ENCODE assay signal across 8 cellular contexts in the genomic region with DNA sequence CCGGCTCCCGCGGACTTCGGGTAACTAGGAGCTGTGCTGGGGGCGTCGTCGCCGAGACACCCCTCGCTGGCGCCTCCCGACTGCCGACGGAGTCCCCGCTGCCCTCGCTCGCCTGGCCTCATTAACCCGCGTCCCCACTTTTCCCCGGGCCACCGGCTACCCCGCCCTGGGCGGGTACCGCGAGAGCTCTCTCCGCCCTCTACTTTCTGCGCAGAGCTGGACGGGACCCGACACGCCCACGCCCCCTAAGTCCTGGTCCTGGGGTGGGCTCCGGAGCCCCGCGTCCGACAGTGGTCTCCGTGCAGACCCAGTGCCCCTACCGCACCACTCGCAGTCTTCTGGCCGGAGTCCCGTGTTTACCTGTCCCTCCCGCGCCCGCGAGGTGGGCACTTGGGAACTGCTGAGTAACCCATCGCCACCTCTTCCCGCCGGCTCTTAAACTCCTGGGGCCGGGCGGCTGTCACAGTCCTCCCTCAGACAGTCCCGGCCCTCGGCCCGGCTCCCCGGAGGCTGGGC.
DNase-seq lines count a peak whose midpoint lies in the region; ATAC-seq lines count a peak whose summit lies in the region.

No MANE protein-coding gene starts in this region.

- peaks cover 58% of the 10 kb centered on the region for H3K4me1 Mint-ChIP-seq in dendritic cell treated with granulocyte-macrophage colony-stimulating factor and Interleukin-4, amounts not matched to agents 40 ng/mL and 50 ng/mL, for 4 days (ENCODE audit: low read depth)
- peaks cover 68% of the 10 kb centered on the region for H3K4me1 Mint-ChIP-seq in stimulated activated effector memory CD8-positive, alpha-beta T cell treated with anti-CD3 and anti-CD28 coated beads, Interleukin-12 subunit alpha, Interleukin-12 subunit beta, amount 100 ng/mL, for 72 hours

- ATAC-seq in GM19438 (IDR thresholded peaks at IDR 0.05; ENCODE audit: low read depth, unreplicated experiment) (peak; percentile 2), HG03039 (IDR thresholded peaks at IDR 0.05; ENCODE audit: unreplicated experiment) (no peak)
- ATAC-seq in activated CD4-positive, CD25-positive, alpha-beta regulatory T cell treated with anti-CD3 and anti-CD28 coated beads, Interleukin-2, amount 50 U/mL, for 24 hours = peak; percentile 42 to 46
- peak; percentile 65 for ATAC-seq in stimulated activated effector memory CD8-positive, alpha-beta T cell treated with anti-CD3 and anti-CD28 coated beads, Interleukin-12 subunit alpha, Interleukin-12 subunit beta, amount 100 ng/mL, for 72 hours

- peaks cover 2% of the 10 kb centered on the region for H3K27me3 Mint-ChIP-seq in dendritic cell treated with granulocyte-macrophage colony-stimulating factor and Interleukin-4, amounts not matched to agents 40 ng/mL and 50 ng/mL, for 4 days

- peak overlapping the region; percentile 83 for H3K27ac Mint-ChIP-seq in dendritic cell treated with granulocyte-macrophage colony-stimulating factor and Interleukin-4, amounts not matched to agents 40 ng/mL and 50 ng/mL, for 4 days
- peak overlapping the region; percentile 100 for H3K27ac Mint-ChIP-seq in stimulated activated effector memory CD8-positive, alpha-beta T cell treated with anti-CD3 and anti-CD28 coated beads, Interleukin-12 subunit alpha, Interleukin-12 subunit beta, amount 100 ng/mL, for 72 hours

- peak; percentile 67 to 70 for DNase-seq in AML-193 (lab: John Stamatoyannopoulos, UW)
- peak; percentile 59 to 74 for DNase-seq in NCI-H1930 (lab: John Stamatoyannopoulos, UW)
- DNase-seq in medulla oblongata (ENCODE audit: extremely low spot score) = peak; percentile 61
- DNase-seq in stimulated activated effector memory CD8-positive, alpha-beta T cell treated with anti-CD3 and anti-CD28 coated beads, Interleukin-12 subunit alpha, Interleukin-12 subunit beta, amount 100 ng/mL, for 72 hours (ENCODE audit: low spot score in 2 of 2) = no peak

- no peaks in the 10 kb centered on the region for H3K9me3 Mint-ChIP-seq in dendritic cell treated with granulocyte-macrophage colony-stimulating factor and Interleukin-4, amounts not matched to agents 40 ng/mL and 50 ng/mL, for 4 days
- no peaks in the 10 kb centered on the region for H3K9me3 Mint-ChIP-seq in stimulated activated effector memory CD8-positive, alpha-beta T cell treated with anti-CD3 and anti-CD28 coated beads, Interleukin-12 subunit alpha, Interleukin-12 subunit beta, amount 100 ng/mL, for 72 hours

- peaks cover 46% of the 10 kb centered on the region for H3K36me3 Mint-ChIP-seq in dendritic cell treated with granulocyte-macrophage colony-stimulating factor and Interleukin-4, amounts not matched to agents 40 ng/mL and 50 ng/mL, for 4 days (ENCODE audit: low read depth)
- peaks cover 77% of the 10 kb centered on the region for H3K36me3 Mint-ChIP-seq in stimulated activated effector memory CD8-positive, alpha-beta T cell treated with anti-CD3 and anti-CD28 coated beads, Interleukin-12 subunit alpha, Interleukin-12 subunit beta, amount 100 ng/mL, for 72 hours

- intact Hi-C loops in dendritic cell treated with granulocyte-macrophage colony-stimulating factor and Interleukin-4, amounts not matched to agents 40 ng/mL and 50 ng/mL, for 4 days (cut with micrococcal nuclease) = loop anchor here (2.0 to 5.0 kb wide), 2 partner anchors 36 to 222 kb away; no protein-coding TSS in a partner anchor

- H3K4me3 Mint-ChIP-seq in dendritic cell treated with granulocyte-macrophage colony-stimulating factor and Interleukin-4, amounts not matched to agents 40 ng/mL and 50 ng/mL, for 4 days = peak overlapping the region; percentile 96
- peak overlapping the region; percentile 99 for H3K4me3 Mint-ChIP-seq in stimulated activated effector memory CD8-positive, alpha-beta T cell treated with anti-CD3 and anti-CD28 coated beads, Interleukin-12 subunit alpha, Interleukin-12 subunit beta, amount 100 ng/mL, for 72 hours

Comparison
In these comparisons a context has a peak if more than half of its experiments do, and no peak if none do; other contexts are left out.
1. DNase-seq: peak in AML-193 (2 of 2), NCI-H1930 (2 of 2) and medulla oblongata (single experiment); none in stimulated activated effector memory CD8-positive, alpha-beta T cell treated with anti-CD3 and anti-CD28 coated beads, Interleukin-12 subunit alpha, Interleukin-12 subunit beta, amount 100 ng/mL, for 72 hours (0 of 2).